In genomic region chr19:12695997-12696365, GRCh38 we compare ENCODE assay signal across 8 cellular contexts. TPM values are rescaled to one million over a fixed set of nuclear protein-coding genes. Genes with fewer than 3 reads are reported as not detected.
A peak's percentile ranks its signal among the peaks of the same experiment; 100 is the strongest.
DNase-seq lines count a peak whose midpoint lies in the region; ATAC-seq lines count a peak whose summit lies in the region.

No MANE protein-coding gene starts in this region.

- DNase-seq in stimulated activated CD4-positive, alpha-beta T cell treated with anti-CD3 and anti-CD28 coated beads, Interleukin-15, amount 100 ng/mL, for 24 hours, result peak; percentile 43
- no peak for DNase-seq in stimulated activated CD4-positive, alpha-beta T cell treated with anti-CD3 and anti-CD28 coated beads, Interleukin-2, amount 100 ng/mL, for 48 hours
- DNase-seq in Jurkat, Clone E6-1 (ENCODE audit: low read depth, low spot score), result no peak
- DNase-seq in caudate nucleus (lab: John Stamatoyannopoulos, UW) (no peak), NCI-H1694 (lab: John Stamatoyannopoulos, UW) (no peak), cerebellar nuclear complex (lab: John Stamatoyannopoulos, UW) (no peak)

- no peaks in the 10 kb centered on the region for H3K9me3 ChIP-seq in mononuclear cell (ENCODE audit: low read depth, low read length)

- peak overlapping the region; percentile 86 for H3K4me3 ChIP-seq in Jurkat, Clone E6-1 (ENCODE audit: low read length)
- peak overlapping the region; percentile 71 for H3K4me3 ChIP-seq in mononuclear cell (ENCODE audit: low read length)

- peak overlapping the region; percentile 82 for H3K27ac ChIP-seq in caudate nucleus (ENCODE audit: low read depth, low read length)

- peaks cover 21% of the 10 kb centered on the region for H3K4me1 ChIP-seq in mononuclear cell (ENCODE audit: insufficient read depth, low read length)

- H3K27me3 ChIP-seq in mononuclear cell (ENCODE audit: insufficient read depth, low read length), result no peaks in the 10 kb centered on the region

- ATAC-seq in GM18519 (IDR thresholded peaks at IDR 0.05; ENCODE audit: low FRiP score, unreplicated experiment), result no peak

RNA-seq across cellular contexts. Expression of gene FBXW9, which starts 0.5 kb away (rescaled TPM):
- 12.6 TPM for polyA plus RNA-seq in Jurkat, Clone E6-1 (2012; ENCODE audit: insufficient read depth, insufficient read length)
- 2.0 TPM for total RNA-seq in mononuclear cell

RNA-seq across cellular contexts. Expression of gene GNG14, which starts 8.2 kb away (rescaled TPM):
- not detected for polyA plus RNA-seq in Jurkat, Clone E6-1 (2012; ENCODE audit: insufficient read depth, insufficient read length)
- not detected for total RNA-seq in mononuclear cell

RNA-seq across cellular contexts. Expression of gene DHPS, which starts 14.3 kb away (rescaled TPM):
- polyA plus RNA-seq in Jurkat, Clone E6-1 (2012; ENCODE audit: insufficient read depth, insufficient read length), result 200 TPM
- total RNA-seq in mononuclear cell, result 63.2 TPM

RNA-seq across cellular contexts. Expression of gene TNPO2, which starts 27.8 kb away (rescaled TPM):
- 75.8 TPM for polyA plus RNA-seq in Jurkat, Clone E6-1 (2012; ENCODE audit: insufficient read depth, insufficient read length)
- 20.3 TPM for total RNA-seq in mononuclear cell

RNA-seq across cellular contexts. Expression of gene WDR83, which starts 29.4 kb away (rescaled TPM):
- polyA plus RNA-seq in Jurkat, Clone E6-1 (2012; ENCODE audit: insufficient read depth, insufficient read length), result 41.6 TPM
- 3.4 TPM for total RNA-seq in mononuclear cell
